ENCODE assay signal across 8 cellular contexts in the genomic region with DNA sequence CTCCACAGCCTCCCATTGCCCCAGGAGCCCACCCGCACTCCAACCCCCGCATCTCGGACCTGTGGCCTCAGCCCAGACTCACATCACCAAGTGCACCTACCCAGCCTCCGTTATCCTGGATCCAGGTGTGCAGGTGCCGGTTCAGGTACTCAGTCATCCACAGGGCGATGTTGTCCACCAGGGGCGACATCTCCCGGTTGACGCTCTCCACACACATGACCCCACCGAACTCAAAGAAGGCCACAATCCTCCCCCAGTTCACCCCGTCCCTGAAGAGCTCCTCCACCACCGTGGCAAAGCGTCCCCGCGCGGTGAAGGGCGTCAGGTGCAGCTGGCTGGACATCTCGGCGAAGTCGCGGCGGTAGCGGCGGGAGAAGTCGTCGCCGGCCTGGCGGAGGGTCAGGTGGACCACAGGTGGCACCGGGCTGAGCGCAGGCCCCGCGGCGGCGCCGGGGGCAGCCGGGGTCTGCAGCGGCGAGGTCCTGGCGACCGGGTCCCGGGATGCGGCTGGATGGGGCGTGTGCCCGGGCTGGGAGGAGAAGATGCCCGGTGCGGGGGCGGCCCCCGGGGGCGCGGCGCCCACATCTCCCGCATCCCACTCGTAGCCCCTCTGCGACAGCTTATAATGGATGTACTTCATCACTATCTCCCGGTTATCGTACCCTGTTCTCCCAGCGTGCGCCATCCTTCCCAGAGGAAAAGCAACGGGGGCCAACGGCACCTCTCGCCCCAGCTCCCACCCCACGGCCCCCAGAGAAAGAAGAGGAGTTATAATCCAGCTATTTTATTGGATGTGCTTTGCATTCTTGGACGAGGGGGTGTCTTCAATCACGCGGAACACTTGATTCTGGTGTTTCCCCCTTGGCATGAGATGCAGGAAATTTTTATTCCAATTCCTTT. TPM values are rescaled to one million over a fixed set of nuclear protein-coding genes. Genes with fewer than 3 reads are reported as not detected.
DNase-seq lines count a peak whose midpoint lies in the region; ATAC-seq and TF ChIP-seq lines count a peak whose summit lies in the region.

No MANE protein-coding gene starts in this region.

- no TSS peak for BruUV-seq in Calu3 (replicated peaks; lab: Mats Ljungman, UMichigan)

- TF ChIP-seq CTCF in Calu3 (IDR thresholded peaks at IDR 0.05; ENCODE audit: unreplicated experiment) = peak; percentile 38

- DNase-seq in Calu3 (peak; percentile 38), SK-N-DZ (ENCODE audit: low spot score) (peak; percentile 77), hippocampal formation (lab: John Stamatoyannopoulos, UW) (peak; percentile 63 to 71), skeletal muscle cell (ENCODE audit: low read depth) (no peak), RKO (ENCODE audit: low spot score) (no peak)
- DNase-seq in activated naive CD8-positive, alpha-beta T cell treated with anti-CD3 and anti-CD28 coated beads, Interleukin-2, amount 10 ng/mL, durations not matched to agents 7 days and 5 days = peak; percentile 88

- H3K4me3 Mint-ChIP-seq in Calu3 (ENCODE audit: low read depth, unreplicated experiment) = peak overlapping the region; percentile 77
- H3K4me3 Mint-ChIP-seq in activated naive CD8-positive, alpha-beta T cell treated with anti-CD3 and anti-CD28 coated beads, Interleukin-2, amount 10 ng/mL, durations not matched to agents 7 days and 5 days = peak overlapping the region; percentile 93

- POLR2A ChIA-PET in activated naive CD8-positive, alpha-beta T cell treated with anti-CD3 and anti-CD28 coated beads, Interleukin-2, amount 10 ng/mL, durations not matched to agents 7 days and 5 days (lab: Charles Lee) = interaction anchor here (0.6 to 3.9 kb wide), 27 partner anchors 10 to 794 kb away, joined by 3 to 124 read pairs (median 4); no protein-coding TSS in a partner anchor

- H3K27ac Mint-ChIP-seq in Calu3 (ENCODE audit: unreplicated experiment) = peak overlapping the region; percentile 40
- peak overlapping the region; percentile 89 for H3K27ac Mint-ChIP-seq in activated naive CD8-positive, alpha-beta T cell treated with anti-CD3 and anti-CD28 coated beads, Interleukin-2, amount 10 ng/mL, durations not matched to agents 7 days and 5 days

- intact Hi-C loops in Calu3 (cut with micrococcal nuclease; ENCODE audit: unreplicated experiment) = no loop called here

- peaks cover 26% of the 10 kb centered on the region for H3K36me3 Mint-ChIP-seq in Calu3 (ENCODE audit: insufficient read depth, unreplicated experiment)
- H3K36me3 Mint-ChIP-seq in activated naive CD8-positive, alpha-beta T cell treated with anti-CD3 and anti-CD28 coated beads, Interleukin-2, amount 10 ng/mL, durations not matched to agents 7 days and 5 days = peaks cover 45% of the 10 kb centered on the region

- no peak overlapping the region for H3K27ac ChIP-seq in HUES48 (ENCODE audit: low read depth, low read length)

- H3K27me3 Mint-ChIP-seq in Calu3 (ENCODE audit: unreplicated experiment) = peaks cover 54% of the 10 kb centered on the region
- no peaks in the 10 kb centered on the region for H3K27me3 Mint-ChIP-seq in activated naive CD8-positive, alpha-beta T cell treated with anti-CD3 and anti-CD28 coated beads, Interleukin-2, amount 10 ng/mL, durations not matched to agents 7 days and 5 days

- H3K9me3 ChIP-seq in HUES48 (ENCODE audit: control insufficient read depth, insufficient read depth, low read length) = no peaks in the 10 kb centered on the region

- H3K4me3 ChIP-seq in HUES48 (ENCODE audit: low read depth, low read length) = peak overlapping the region; percentile 73
- peak overlapping the region; percentile 68 for H3K4me3 ChIP-seq in skeletal muscle cell (ENCODE audit: low read depth, low read length)

- no peaks in the 10 kb centered on the region for H3K9me3 Mint-ChIP-seq in Calu3 (ENCODE audit: low read depth, unreplicated experiment)
- no peaks in the 10 kb centered on the region for H3K9me3 Mint-ChIP-seq in activated naive CD8-positive, alpha-beta T cell treated with anti-CD3 and anti-CD28 coated beads, Interleukin-2, amount 10 ng/mL, durations not matched to agents 7 days and 5 days

- CTCF ChIA-PET in Calu3 (lab: Charles Lee) = no interaction called here

- ATAC-seq in GM19452 (IDR thresholded peaks at IDR 0.05; ENCODE audit: unreplicated experiment) = peak; percentile 46
- ATAC-seq in activated naive CD8-positive, alpha-beta T cell treated with anti-CD3 and anti-CD28 coated beads, Interleukin-2, amount 10 ng/mL, durations not matched to agents 7 days and 5 days (ENCODE audit: low read depth) = peak; percentile 57

- peaks cover 22% of the 10 kb centered on the region for H3K4me1 Mint-ChIP-seq in Calu3 (ENCODE audit: low read depth, unreplicated experiment)
- peaks cover 28% of the 10 kb centered on the region for H3K4me1 Mint-ChIP-seq in activated naive CD8-positive, alpha-beta T cell treated with anti-CD3 and anti-CD28 coated beads, Interleukin-2, amount 10 ng/mL, durations not matched to agents 7 days and 5 days

- no peaks in the 10 kb centered on the region for H3K36me3 ChIP-seq in HUES48 (ENCODE audit: control insufficient read depth, insufficient read depth, low read length)

- peaks cover 37% of the 10 kb centered on the region for H3K27me3 ChIP-seq in HUES48 (ENCODE audit: control insufficient read depth, insufficient read depth, low read length)

- peaks cover 11% of the 10 kb centered on the region for H3K4me1 ChIP-seq in HUES48 (ENCODE audit: control insufficient read depth, insufficient read depth, low read length)

- no peak overlapping the region for H3K9ac ChIP-seq in HUES48 (ENCODE audit: low read depth, low read length)

RNA-seq across cellular contexts. Expression of gene BCL2, which starts 1.3 kb away (rescaled TPM):
- 2.9 and 4.0 TPM in 2 replicates for total RNA-seq in Calu3 (2022)
- 16.1 and 17.4 TPM in 2 replicates for polyA plus RNA-seq in SK-N-DZ (2014; cell fraction: cytosol; rRNA removed)
- 6.6 and 7.0 TPM in 2 replicates for polyA plus RNA-seq in SK-N-DZ (2014; cell fraction: nucleus; rRNA removed)
- 100 to 1,000 TPM; 121 to 128 TPM for total RNA-seq in activated naive CD8-positive, alpha-beta T cell treated with anti-CD3 and anti-CD28 coated beads, Interleukin-2, amount 10 ng/mL, durations not matched to agents 7 days and 5 days

RNA-seq across cellular contexts. Expression of gene KDSR, which starts 48.8 kb away (rescaled TPM):
- 53.3 and 59.3 TPM in 2 replicates for total RNA-seq in Calu3 (2022)
- 11.3 and 21.7 TPM in 2 replicates for polyA plus RNA-seq in SK-N-DZ (2014; cell fraction: cytosol; rRNA removed)
- polyA plus RNA-seq in SK-N-DZ (2014; cell fraction: nucleus; rRNA removed) = 7.9 and 13.6 TPM in 2 replicates
- total RNA-seq in activated naive CD8-positive, alpha-beta T cell treated with anti-CD3 and anti-CD28 coated beads, Interleukin-2, amount 10 ng/mL, durations not matched to agents 7 days and 5 days = 10 to 100 TPM; 48.1 to 50.1 TPM

Comparison
In these comparisons a context has a peak if more than half of its experiments do, and no peak if none do; other contexts are left out.
1. DNase-seq: peak in Calu3 (single experiment), SK-N-DZ (single experiment), activated naive CD8-positive, alpha-beta T cell treated with anti-CD3 and anti-CD28 coated beads, Interleukin-2, amount 10 ng/mL, durations not matched to agents 7 days and 5 days (single experiment) and hippocampal formation (2 of 2); none in skeletal muscle cell (single experiment) and RKO (single experiment).
2. RNA of gene BCL2, which starts 1.3 kb away (total RNA-seq): 121 to 128 TPM in activated naive CD8-positive, alpha-beta T cell treated with anti-CD3 and anti-CD28 coated beads, Interleukin-2, amount 10 ng/mL, durations not matched to agents 7 days and 5 days; 2.9 to 4.0 TPM in Calu3; every median in the first group is over 10 times any median in the second.